9 cellular contexts compared by ENCODE assay signal in the genomic region with DNA sequence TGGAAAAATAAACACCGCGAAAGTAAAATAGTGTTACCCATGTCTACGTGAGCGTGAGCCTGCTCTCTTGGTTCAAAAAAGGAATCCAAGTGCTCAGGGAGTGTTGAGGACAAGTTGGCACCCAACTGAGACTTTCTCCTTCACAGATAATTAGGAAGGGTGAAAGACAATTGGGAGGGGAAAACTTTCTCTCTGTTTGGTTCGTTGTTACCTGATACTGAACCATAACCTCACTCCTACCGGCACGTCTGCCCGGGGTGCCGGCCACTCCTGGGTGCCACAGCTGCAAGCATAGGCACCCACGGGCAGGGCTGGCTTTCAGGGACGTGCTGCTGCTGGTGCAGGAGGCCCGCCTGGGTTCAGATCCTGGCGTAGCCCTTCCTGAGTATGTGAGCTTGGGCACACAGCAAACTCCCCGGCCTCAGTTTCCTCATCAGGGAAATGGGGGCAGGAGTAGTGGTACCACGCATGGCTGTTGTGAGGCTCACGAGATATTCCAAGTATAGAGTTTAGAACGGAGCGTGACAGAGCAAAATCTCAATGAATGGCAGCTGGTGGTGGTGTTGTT. TPM values are rescaled to one million over a fixed set of nuclear protein-coding genes. Genes with fewer than 3 reads are reported as not detected.
DNase-seq lines count a peak whose midpoint lies in the region; ATAC-seq and TF ChIP-seq lines count a peak whose summit lies in the region.
"Had no signal": no experiment of that assay in that cellular context is flagged by ENCODE, and none has a peak within 500 bp of the region (broad histone marks: within the 10 kb centered on the region; RNA-seq: fewer than 3 reads in every experiment).

No MANE protein-coding gene starts in this region.

- H3K36me3 ChIP-seq in spleen: no peaks in the 10 kb centered on the region

- no peak for TF ChIP-seq CTCF in spleen (IDR thresholded peaks at IDR 0.05 in 8 of 11, conservative IDR thresholded peaks at IDR 0.05 in 3 of 11)

- 50 to 75% (median 70%) methylated on average over 11 to 18 of the region's 18 CpGs for WGBS in spleen, 5 donors

- H3K4me3 ChIP-seq in spleen: peak overlapping the region in 3 of 8 donors; percentile 10 to 64 (median 37)

- peak; percentile 11 for DNase-seq in EH (ENCODE audit: low read depth)
- peak; percentile 18 for DNase-seq in left colon
- peak; percentile 69 for DNase-seq in spleen
- no peak for DNase-seq in EL
- no peak for DNase-seq in stimulated activated CD8-positive, alpha-beta memory T cell treated with anti-CD3 and anti-CD28 coated beads, Interleukin-4, amount 100 ng/mL, for 48 hours
- DNase-seq in HK-2 (ENCODE audit: unreplicated experiment): no peak
- no peak for DNase-seq in NCI-H1694 (lab: John Stamatoyannopoulos, UW)

- H3K9me3 ChIP-seq in spleen: peaks cover 0 to 5% (median 0%) of the 10 kb centered on the region in 8 donors

- intact Hi-C loops in left colon (cut with DNase I, micrococcal nuclease): no loop called here
- intact Hi-C loops in spleen (cut with DNase I; ENCODE audit: low total_unique reads): no loop called here

- H3K4me1 ChIP-seq in spleen: peaks cover 13 to 44% (median 33%) of the 10 kb centered on the region in 6 donors

- no peak for ATAC-seq in left colon

- H3K27ac ChIP-seq in angular gyrus (ENCODE audit: low read depth, low read length) (peak overlapping the region; percentile 25), spleen (peak overlapping the region in 6 of 8 donors; percentile 80 to 87 (median 81))
- H3K27ac ChIP-seq: epithelial cell of prostate had no signal

- no peak for TF ChIP-seq POLR2A in spleen (IDR thresholded peaks at IDR 0.05)

- H3K27me3 ChIP-seq in spleen (replicated peaks in 1 of 7): peaks cover 0 to 33% (median 0%) of the 10 kb centered on the region in 7 donors

RNA-seq across cellular contexts. Expression of a gene that starts 38.2 kb away (rescaled TPM):
- total RNA-seq in left colon: 10 to 100 TPM; 15.0 to 41.6 TPM
- 10 to 100 TPM in 5 of 7 donors, 1 to 10 TPM in 2; 7.3 to 15.7 (median 10.9) TPM for total RNA-seq in spleen
- polyA plus RNA-seq in spleen: 1 to 10 TPM; 4.8 to 7.9 (median 6.7) TPM

Comparison
In these comparisons a context has a peak if more than half of its experiments do, and no peak if none do; other contexts are left out.
1. DNase-seq: peak in EH (single experiment), left colon (2 of 2) and spleen (single experiment); none in EL (single experiment), stimulated activated CD8-positive, alpha-beta memory T cell treated with anti-CD3 and anti-CD28 coated beads, Interleukin-4, amount 100 ng/mL, for 48 hours (single experiment), HK-2 (single experiment) and NCI-H1694 (single experiment).